8 cellular contexts compared by ENCODE assay signal in genomic region chr9:127828262-127829031, GRCh38. TPM values are rescaled to one million over a fixed set of nuclear protein-coding genes. Genes with fewer than 3 reads are reported as not detected.
DNase-seq lines count a peak whose midpoint lies in the region; ATAC-seq and TF ChIP-seq lines count a peak whose summit lies in the region.

No MANE protein-coding gene starts in this region.

- DNase-seq in ACHN (peak; percentile 70), NCI-H146 (lab: John Stamatoyannopoulos, UW) (peak; percentile 74), mucosa of gallbladder (ENCODE audit: low spot score) (peak; percentile 82), vagina (ENCODE audit: extremely low spot score in 2 of 2) (peak in 1 of 2 donors; percentile 95), HAP-1 (ENCODE audit: low spot score in 2 of 2) (no peak)

- peak overlapping the region; percentile 49 to 68 for H3K27ac ChIP-seq in esophagus (ENCODE audit: low read depth in 2 of 2, low read length in 1 of 2)
- H3K27ac ChIP-seq in vagina: peak overlapping the region; percentile 81

- H3K9me3 ChIP-seq in esophagus (ENCODE audit: control insufficient read depth in 2 of 2, insufficient read depth in 1 of 2, low read depth in 1 of 2, low read length in 1 of 2) (no peaks in the 10 kb centered on the region), vagina (no peaks in the 10 kb centered on the region), HAP-1 (no peaks in the 10 kb centered on the region)

- ATAC-seq in GM18861 (IDR thresholded peaks at IDR 0.05; ENCODE audit: unreplicated experiment) (no peak), GM19023 (IDR thresholded peaks at IDR 0.05; ENCODE audit: unreplicated experiment) (no peak)

- no peak for TF ChIP-seq CTCF in vagina (IDR thresholded peaks at IDR 0.05)

- in situ Hi-C loops in ACHN (cut with HindIII; ENCODE audit: low pct_ligation_motif_present, low pct_unique_long_range_greater_than_20kb, low sequenced_read_pairs): no loop called here
- in situ Hi-C loops in HAP-1 (cut with MboI; ENCODE audit: low sequenced_read_pairs): no loop called here

- H3K4me1 ChIP-seq in esophagus (ENCODE audit: control insufficient read depth in 2 of 2, insufficient read depth in 2 of 2, low read length in 1 of 2) (peaks cover 6 to 8% of the 10 kb centered on the region in 2 donors), vagina (peaks cover 61% of the 10 kb centered on the region), HAP-1 (no peaks in the 10 kb centered on the region)

- H3K27me3 ChIP-seq in esophagus (ENCODE audit: control insufficient read depth in 1 of 2, insufficient read depth in 2 of 2, low read length in 2 of 2) (no peaks in the 10 kb centered on the region), vagina (no peaks in the 10 kb centered on the region), HAP-1 (ENCODE audit: low read depth) (no peaks in the 10 kb centered on the region)

- intact Hi-C loops in vagina (cut with DNase I): no loop called here

- H3K4me3 ChIP-seq in esophagus (ENCODE audit: low read depth in 1 of 2, low read length in 2 of 2) (peak overlapping the region; percentile 15 to 25), vagina (peak overlapping the region; percentile 27 to 45), HAP-1 (no peak overlapping the region)

- TF ChIP-seq POLR2A in vagina (IDR thresholded peaks at IDR 0.05): peak in 1 of 2 donors; percentile 67

- WGBS in esophagus, 2 donors: 16 to 19% methylated on average over 19 to 34 of the region's 34 CpGs

- H3K36me3 ChIP-seq in esophagus (ENCODE audit: control insufficient read depth in 2 of 2, insufficient read depth in 2 of 2, low read length in 1 of 2): peaks cover 0 to 5% of the 10 kb centered on the region in 2 donors
- peaks cover 0 to 14% of the 10 kb centered on the region in 2 donors for H3K36me3 ChIP-seq in vagina
- H3K36me3 ChIP-seq in HAP-1 (replicated peaks): no peaks in the 10 kb centered on the region

RNA-seq across cellular contexts. Expression of gene FPGS, which starts 25.8 kb away (rescaled TPM):
- 10 to 100 TPM; 28.7 to 31.5 TPM for polyA plus RNA-seq in esophagus
- 74.7 TPM for total RNA-seq in mucosa of gallbladder
- total RNA-seq in vagina: 99.7 TPM

RNA-seq across cellular contexts. Expression of gene ENG, which starts 26.0 kb away (rescaled TPM):
- polyA plus RNA-seq in esophagus: 10 to 100 TPM; 11.1 to 17.9 TPM
- total RNA-seq in mucosa of gallbladder (94.3 TPM), vagina (130 TPM)

RNA-seq across cellular contexts. Expression of gene CDK9, which starts 42.6 kb away (rescaled TPM):
- 10 to 100 TPM; 34.2 to 44.2 TPM for polyA plus RNA-seq in esophagus
- total RNA-seq in mucosa of gallbladder (92.7 TPM), vagina (66.3 TPM)

RNA-seq across cellular contexts. Expression of gene AK1, which starts 49.0 kb away (rescaled TPM):
- 10 to 100 TPM; 51.7 to 68.4 TPM for polyA plus RNA-seq in esophagus
- 142 TPM for total RNA-seq in mucosa of gallbladder
- 33.4 TPM for total RNA-seq in vagina

RNA-seq across cellular contexts. Expression of gene SH2D3C, which starts 50.0 kb away (rescaled TPM):
- 1 to 10 TPM; 2.8 to 3.2 TPM for polyA plus RNA-seq in esophagus
- 9.1 TPM for total RNA-seq in mucosa of gallbladder
- 19.6 TPM for total RNA-seq in vagina

Comparison
In these comparisons a context has a peak if more than half of its experiments do, and no peak if none do; other contexts are left out.
1. DNase-seq: peak in ACHN (single experiment), NCI-H146 (single experiment) and mucosa of gallbladder (single experiment); none in HAP-1 (0 of 2).